In the genomic region with DNA sequence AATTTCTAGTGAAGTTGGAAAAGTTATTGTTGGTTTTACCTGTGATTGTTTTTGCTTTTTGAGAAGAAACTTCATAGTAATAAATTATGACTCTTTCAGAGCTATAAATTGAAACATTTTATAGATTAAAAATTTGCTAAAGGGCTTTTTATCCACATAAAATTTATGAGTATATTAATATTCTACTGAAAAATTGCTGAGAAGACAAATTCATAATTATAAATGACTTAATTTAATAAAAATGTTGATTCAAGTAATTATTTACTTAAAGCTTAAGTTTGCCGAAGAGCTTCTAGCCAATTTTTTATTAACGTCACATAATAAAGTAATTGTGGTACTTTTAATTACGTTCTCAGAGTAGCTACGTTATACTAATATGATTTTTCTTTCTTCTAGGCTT, we compare ENCODE assay signal across 28 cellular contexts.
"Had no signal": no experiment of that assay in that cellular context is flagged by ENCODE, and none has a peak within 500 bp of the region (broad histone marks: within the 10 kb centered on the region; RNA-seq: fewer than 3 reads in every experiment).

No MANE protein-coding gene starts in this region.

- H3K9me3 Mint-ChIP-seq: neural crest cell had no signal

- H3K27ac Mint-ChIP-seq: naive thymus-derived CD8-positive, alpha-beta T cell; nephron; stimulated activated naive CD8-positive, alpha-beta T cell treated with anti-CD3 and anti-CD28 coated beads, Interleukin-15, Interleukin-2, amounts not matched to agents 100 ng/mL and 50 ng/mL, for 24 hours had no signal

- H3K9me3 ChIP-seq: pancreas, right atrium auricular region, thoracic aorta, tibial artery, upper lobe of right lung had no signal

- H3K4me3 Mint-ChIP-seq: naive thymus-derived CD8-positive, alpha-beta T cell; nephron; neural crest cell; stimulated activated naive CD8-positive, alpha-beta T cell treated with anti-CD3 and anti-CD28 coated beads, Interleukin-15, Interleukin-2, amounts not matched to agents 100 ng/mL and 50 ng/mL, for 24 hours had no signal

- H3K4me1 ChIP-seq: left lung, lower lobe of right lung, right atrium auricular region, suprapubic skin, tibial artery, upper lobe of right lung had no signal

- H3K4me3 ChIP-seq: left lung, lower lobe of right lung, pancreas, right atrium auricular region, skin epidermis, suprapubic skin, thoracic aorta, tibial artery, upper lobe of right lung had no signal

- DNase-seq: hippocampal formation; left colon; left lung; lower lobe of right lung; mammary epithelial cell; mesenchymal stem cell; naive thymus-derived CD8-positive, alpha-beta T cell; nucleus accumbens; pancreas; posterior cingulate gyrus; stimulated activated CD4-positive, alpha-beta T cell treated with anti-CD3 and anti-CD28 coated beads, Interleukin-12 subunit alpha, Interleukin-12 subunit beta, amount 100 ng/mL, for 4 hours; stimulated activated CD4-positive, alpha-beta T cell treated with anti-CD3 and anti-CD28 coated beads, Interleukin-15, amount 100 ng/mL, for 24 hours; stimulated activated CD4-positive, alpha-beta T cell treated with anti-CD3 and anti-CD28 coated beads, Interleukin-2, amount 100 ng/mL, for 24 hours; stimulated activated CD4-positive, alpha-beta T cell treated with anti-CD3 and anti-CD28 coated beads, Interleukin-4, amount 100 ng/mL, for 1 hour; stimulated activated naive CD4-positive, alpha-beta T cell; tibial artery; trophoblast cell; upper lobe of right lung had no signal

- H3K36me3 Mint-ChIP-seq: naive thymus-derived CD8-positive, alpha-beta T cell had no signal

- H3K36me3 ChIP-seq: left lung, lower lobe of right lung, pancreas, right atrium auricular region, suprapubic skin, thoracic aorta, tibial artery, upper lobe of right lung had no signal

- H3K27me3 Mint-ChIP-seq: naive thymus-derived CD8-positive, alpha-beta T cell; stimulated activated naive CD8-positive, alpha-beta T cell treated with anti-CD3 and anti-CD28 coated beads, Interleukin-15, Interleukin-2, amounts not matched to agents 100 ng/mL and 50 ng/mL, for 24 hours had no signal

- ATAC-seq: left colon; left lung; lower lobe of right lung; naive thymus-derived CD8-positive, alpha-beta T cell; pancreas; sciatic nerve; upper lobe of right lung had no signal

- FAIRE-seq: keratinocyte, pancreas, urothelium cell line had no signal

- H3K27ac ChIP-seq: left lung, lower lobe of right lung, pancreas, right atrium auricular region, skin epidermis, suprapubic skin, thoracic aorta, tibial artery, upper lobe of right lung had no signal

- H3K27me3 ChIP-seq: left lung, pancreas, right atrium auricular region, suprapubic skin, tibial artery, upper lobe of right lung had no signal

- H3K4me1 Mint-ChIP-seq: naive thymus-derived CD8-positive, alpha-beta T cell; nephron; neural crest cell had no signal
